ENCODE assay signal across 9 cellular contexts in genomic region chr14:76203086-76204001, GRCh38. TPM values are rescaled to one million over a fixed set of nuclear protein-coding genes. Genes with fewer than 3 reads are reported as not detected.
DNase-seq lines count a peak whose midpoint lies in the region; ATAC-seq and TF ChIP-seq lines count a peak whose summit lies in the region.
"Had no signal": no experiment of that assay in that cellular context is flagged by ENCODE, and none has a peak within 500 bp of the region (broad histone marks: within the 10 kb centered on the region; RNA-seq: fewer than 3 reads in every experiment).

No MANE protein-coding gene starts in this region.

- no peaks in the 10 kb centered on the region for H3K4me1 ChIP-seq in upper lobe of left lung

- no peak for TF ChIP-seq EP300 in upper lobe of left lung (IDR thresholded peaks at IDR 0.05)

- TF ChIP-seq POLR2A in upper lobe of left lung (IDR thresholded peaks at IDR 0.05) = no peak

- no peaks in the 10 kb centered on the region for H3K9me3 ChIP-seq in upper lobe of left lung

- CTCF ChIA-PET in BJ (lab: Yijun Ruan, JAX) = interaction anchor here (0.6 to 1.4 kb wide), 4 partner anchors 9 to 153 kb away, joined by 3 read pairs; no protein-coding TSS in a partner anchor

- TF ChIP-seq CTCF in BJ (IDR thresholded peaks at IDR 0.05; ENCODE audit: insufficient read depth, low read depth, low read length) (no peak), fibroblast of the aortic adventitia (IDR thresholded peaks at IDR 0.05; ENCODE audit: insufficient read depth, low read length) (no peak), upper lobe of left lung (IDR thresholded peaks at IDR 0.05) (no peak)

- DNase-seq in BJ (ENCODE audit: low read depth) = peak; percentile 23
- peak; percentile 97 for DNase-seq in HT1080 (ENCODE audit: low read depth)
- DNase-seq in fibroblast of the aortic adventitia (ENCODE audit: low read depth) = peak; percentile 87
- peak in 1 of 2 donors; percentile 36 for DNase-seq in upper lobe of left lung
- DNase-seq in T-helper 2 cell = no peak
- no peak for DNase-seq in activated CD4-positive, alpha-beta T cell treated with anti-CD3 and anti-CD28 coated beads for 4 hours

- H3K27ac ChIP-seq in upper lobe of left lung = peak overlapping the region in 1 of 4 donors; percentile 10
- H3K27ac ChIP-seq: HL-60 had no signal

- H3K27me3 ChIP-seq in BJ (ENCODE audit: control insufficient read depth, insufficient read depth, low read length) = no peaks in the 10 kb centered on the region
- H3K27me3 ChIP-seq in upper lobe of left lung = no peaks in the 10 kb centered on the region

- POLR2A ChIA-PET in BJ (lab: Charles Lee) = interaction anchor here (0.6 kb wide), 1 partner anchor 11 kb away, joined by 3 read pairs; no protein-coding TSS in a partner anchor

- H3K36me3 ChIP-seq in BJ (ENCODE audit: control insufficient read depth, insufficient read depth, low read length) = peaks cover 4% of the 10 kb centered on the region
- H3K36me3 ChIP-seq in upper lobe of left lung = peaks cover 4 to 45% (median 16%) of the 10 kb centered on the region in 4 donors

- H3K4me3 ChIP-seq in BJ (ENCODE audit: low read depth, low read length) (no peak overlapping the region), fibroblast of the aortic adventitia (ENCODE audit: low read depth, low read length) (no peak overlapping the region), upper lobe of left lung (no peak overlapping the region)

- peak; percentile 73 for ATAC-seq in GM19455 (IDR thresholded peaks at IDR 0.05; ENCODE audit: unreplicated experiment)
- ATAC-seq in upper lobe of left lung (ENCODE audit: low FRiP score in 2 of 2) = peak; percentile 57 to 76
- no peak for ATAC-seq in HG03045 (IDR thresholded peaks at IDR 0.05; ENCODE audit: unreplicated experiment)

- WGBS in upper lobe of left lung, 2 donors = 90 to 91% methylated on average over 10 to 11 of the region's 11 CpGs

RNA-seq across cellular contexts. Expression of gene GPATCH2L, which starts 51.6 kb away (rescaled TPM):
- polyA plus RNA-seq in BJ (2011; rRNA removed) = 23.6 and 26.1 TPM in 2 replicates
- 49.0 and 72.2 TPM in 2 replicates for polyA minus RNA-seq in BJ (2011; rRNA and poly(A)+ RNA removed)
- total RNA-seq in HT1080 (2014; rRNA removed; shearing (Covaris generic)) = 30.4 and 38.1 TPM in 2 replicates
- 21.8 and 23.0 TPM in 2 replicates for polyA plus RNA-seq in HT1080 (2015; cell fraction: cytosol; rRNA removed)
- 63.1 and 73.6 TPM in 2 replicates for polyA plus RNA-seq in HT1080 (2015; cell fraction: nucleus; rRNA removed)
- total RNA-seq in fibroblast of the aortic adventitia (ENCODE audit: low replicate concordance) (47.9 and 57.6 TPM in 2 replicates), upper lobe of left lung (10 to 100 TPM; 22.4 to 52.0 (median 39.5) TPM)

Comparison
In these comparisons a context has a peak if more than half of its experiments do, and no peak if none do; other contexts are left out.
1. DNase-seq: peak in BJ (single experiment), HT1080 (single experiment) and fibroblast of the aortic adventitia (single experiment); none in T-helper 2 cell (0 of 5) and activated CD4-positive, alpha-beta T cell treated with anti-CD3 and anti-CD28 coated beads for 4 hours (0 of 2).